Comparison of ENCODE assay signal across 24 cellular contexts in the genomic region with DNA sequence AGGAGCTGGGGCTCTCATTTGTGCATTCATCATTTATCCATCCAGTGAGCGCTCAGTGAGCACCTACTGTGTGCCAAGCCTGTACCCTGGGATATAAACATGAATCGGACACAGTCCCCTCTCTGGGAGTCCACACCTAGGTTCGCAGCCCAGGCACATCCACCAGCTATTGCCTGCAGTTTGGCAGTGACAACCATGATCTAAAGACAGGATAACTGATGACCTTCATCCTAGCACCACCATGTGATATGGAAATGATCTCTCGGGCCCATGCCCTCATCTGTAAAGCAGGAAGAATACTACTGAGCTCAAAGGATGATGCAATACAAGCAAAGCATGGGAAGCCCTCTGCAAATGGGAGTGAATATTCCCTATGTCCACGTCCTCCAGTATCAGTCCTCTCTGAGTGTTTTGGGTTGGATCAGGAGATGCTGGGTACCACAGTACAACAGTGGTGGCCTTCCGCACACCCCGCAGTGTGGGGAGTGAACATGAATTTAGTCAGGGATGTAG.
DNase-seq lines count a peak whose midpoint lies in the region; ATAC-seq, FAIRE-seq and TF ChIP-seq lines count a peak whose summit lies in the region.
"Had no signal": no experiment of that assay in that cellular context is flagged by ENCODE, and none has a peak within 500 bp of the region (broad histone marks: within the 10 kb centered on the region; RNA-seq: fewer than 3 reads in every experiment).

No MANE protein-coding gene starts in this region.

- no peak overlapping the region for H3K4me2 ChIP-seq in HepG2 (ENCODE audit: low read depth, low read length)
- H3K4me2 ChIP-seq in K562 (ENCODE audit: insufficient read depth, low read length) = no peak overlapping the region
- H3K4me2 ChIP-seq in PC-3 (ENCODE audit: low read length) = no peak overlapping the region
- no peak overlapping the region for H3K4me2 ChIP-seq in smooth muscle cell
- H3K4me2 ChIP-seq: A549; BLaER1 treated with 17β-estradiol and CSF1 and Interleukin-3, amounts not matched to agents 10 nM and 100 nM had no signal

- FAIRE-seq in HepG2 (lab: Jason Lieb, UNC) (no peak), K562 (lab: Jason Lieb, UNC) (no peak)
- FAIRE-seq: A549, D721Med, G401.6, GM12891, GM19239 had no signal

- in situ Hi-C loops in HepG2 (cut with HindIII; ENCODE audit: extremely low pct_ligation_motif_present, low pct_unique_long_range_greater_than_20kb) = no loop called here
- in situ Hi-C loops in K562 (cut with MboI) = no loop called here

- 89% methylated on average over 4 of the region's 7 CpGs for WGBS in HepG2 (ENCODE audit: low lambda C conversion rate)
- WGBS in right lobe of liver (ENCODE audit: insufficient coverage, low coverage, low lambda C conversion rate, missing lambda C conversion rate) = 40% methylated on average over 1 of the region's 7 CpGs
- 7% methylated on average over 6 of the region's 7 CpGs for WGBS in K562 (ENCODE audit: insufficient coverage, low coverage, missing lambda C conversion rate)
- 85% methylated on average over 7 of the region's 7 CpGs for WGBS in smooth muscle cell (ENCODE audit: low lambda C conversion rate)

- H3K27ac ChIP-seq in HepG2 (ENCODE audit: extremely low read length, insufficient read depth, low read length) (no peak overlapping the region), right lobe of liver (no peak overlapping the region), K562 (ENCODE audit: extremely low read depth, low read depth, low read length) (no peak overlapping the region), PC-3 (ENCODE audit: low read length) (no peak overlapping the region), smooth muscle cell (ENCODE audit: low read depth) (no peak overlapping the region)
- H3K27ac ChIP-seq: 22Rv1; A549; BLaER1 treated with 17β-estradiol and CSF1 and Interleukin-3, amounts not matched to agents 10 nM and 100 nM; C4-2B had no signal

- no peak for TF ChIP-seq POLR2A in HepG2 (IDR thresholded peaks at IDR 0.05; ENCODE audit: insufficient read depth in 1 of 2, low read depth in 2 of 2, low read length in 2 of 2)
- no peak for TF ChIP-seq POLR2A in right lobe of liver (IDR thresholded peaks at IDR 0.05)
- TF ChIP-seq POLR2A in K562 (conservative IDR thresholded peaks at IDR 0.05) = no peak

- H2AFZ ChIP-seq in HepG2 (ENCODE audit: low read length) (no peak overlapping the region), K562 (ENCODE audit: low read depth, low read length) (no peak overlapping the region), PC-3 (ENCODE audit: low read length) (no peak overlapping the region), smooth muscle cell (ENCODE audit: low read depth) (no peak overlapping the region)

- POLR2A ChIA-PET in HepG2 (lab: Yijun Ruan, JAX) = no interaction called here
- POLR2A ChIA-PET in K562 (lab: Yijun Ruan, JAX) = interaction anchor here (0.6 to 1.4 kb wide), 2 partner anchors 12 to 220 kb away, joined by 3 read pairs; no protein-coding TSS in a partner anchor
- POLR2A ChIA-PET in PC-3 (lab: Charles Lee; ENCODE audit: unreplicated experiment) = no interaction called here

- H3K36me3 ChIP-seq in HepG2 (replicated peaks in 1 of 2; ENCODE audit: control insufficient read depth in 1 of 2, insufficient read depth in 2 of 2, low read length in 2 of 2) = no peaks in the 10 kb centered on the region
- no peaks in the 10 kb centered on the region for H3K36me3 ChIP-seq in right lobe of liver
- H3K36me3 ChIP-seq in K562 (ENCODE audit: control insufficient read depth, insufficient read depth, low read length) = no peaks in the 10 kb centered on the region
- H3K36me3 ChIP-seq in PC-3 (ENCODE audit: low read depth, low read length) = no peaks in the 10 kb centered on the region
- no peaks in the 10 kb centered on the region for H3K36me3 ChIP-seq in smooth muscle cell (ENCODE audit: low read depth)

- peaks cover 8% of the 10 kb centered on the region for H3K4me1 Mint-ChIP-seq in T-helper 17 cell
- H3K4me1 Mint-ChIP-seq: B cell had no signal

- H4K20me1 ChIP-seq in HepG2 (ENCODE audit: insufficient read depth, low read length) = no peaks in the 10 kb centered on the region
- no peaks in the 10 kb centered on the region; the same call in 1 of the 2 replicates for H4K20me1 ChIP-seq in K562 (replicated peaks; ENCODE audit: control insufficient read depth, insufficient read depth, low read length)
- H4K20me1 ChIP-seq in PC-3 (ENCODE audit: low read length) = no peaks in the 10 kb centered on the region
- H4K20me1 ChIP-seq in smooth muscle cell (ENCODE audit: low read depth) = no peaks in the 10 kb centered on the region
- H4K20me1 ChIP-seq: BLaER1 treated with 17β-estradiol and CSF1 and Interleukin-3, amounts not matched to agents 10 nM and 100 nM had no signal

- TF ChIP-seq CTCF in HepG2 (CRISPR knock-in tag; IDR thresholded peaks at IDR 0.05) = no peak
- no peak for TF ChIP-seq CTCF in right lobe of liver (IDR thresholded peaks at IDR 0.05)
- no peak for TF ChIP-seq CTCF in K562 (IDR thresholded peaks at IDR 0.05 in 2 of 3, conservative IDR thresholded peaks at IDR 0.05 in 1 of 3; ENCODE audit: insufficient read depth in 2 of 3, low read depth in 1 of 3, low read length in 3 of 3)
- TF ChIP-seq CTCF in PC-3 (conservative IDR thresholded peaks at IDR 0.05; ENCODE audit: low read depth, low read length) = no peak
- TF ChIP-seq CTCF in smooth muscle cell (IDR thresholded peaks at IDR 0.05; ENCODE audit: borderline replicate concordance, insufficient read depth, poor library complexity, severe bottlenecking) = no peak

- peaks cover 3% of the 10 kb centered on the region for H3K36me3 Mint-ChIP-seq in T-helper 17 cell (ENCODE audit: low read depth)
- H3K36me3 Mint-ChIP-seq: CD8-positive, alpha-beta T cell had no signal

- CTCF ChIA-PET in HepG2 (lab: Yijun Ruan, JAX; ENCODE audit: low intra/inter-chr PET ratio, low total read pairs) = no interaction called here
- CTCF ChIA-PET in K562 (lab: Yijun Ruan, JAX; ENCODE audit: low intra/inter-chr PET ratio) = no interaction called here
- CTCF ChIA-PET in PC-3 (lab: Charles Lee) = no interaction called here

- H3K4me3 ChIP-seq in HepG2 (replicated peaks in 1 of 3; ENCODE audit: insufficient read depth in 1 of 3, low read depth in 2 of 3, low read length in 3 of 3) (no peak overlapping the region), right lobe of liver (no peak overlapping the region), K562 (no peak overlapping the region), PC-3 (ENCODE audit: low read length) (no peak overlapping the region), smooth muscle cell (no peak overlapping the region)
- H3K4me3 ChIP-seq: A549; BLaER1 treated with 17β-estradiol and CSF1 and Interleukin-3, amounts not matched to agents 10 nM and 100 nM had no signal

- H3F3A ChIP-seq in PC-3 (ENCODE audit: low read length, unreplicated experiment) (no peaks in the 10 kb centered on the region), smooth muscle cell (ENCODE audit: low read depth) (peaks cover 10% of the 10 kb centered on the region)

- peaks cover 29% of the 10 kb centered on the region for H3K27me3 Mint-ChIP-seq in T-helper 17 cell

- no peak for DNase-seq in HepG2 (ENCODE audit: low spot score)
- DNase-seq in right lobe of liver = no peak
- peak; percentile 23 for DNase-seq in SW480 (ENCODE audit: low spot score)
- no peak for DNase-seq in K562 (ENCODE audit: extremely low read depth in 1 of 4, low spot score in 3 of 4)
- DNase-seq in mesenteric fat pad (ENCODE audit: low spot score) = peak; percentile 28
- DNase-seq in PC-3 = no peak
- no peak for DNase-seq in T-helper 17 cell
- no peak for DNase-seq in smooth muscle cell (lab: John Stamatoyannopoulos, UW; ENCODE audit: unreplicated experiment)
- DNase-seq: AML-193; Caco-2; Calu3; CD4-positive, alpha-beta T cell; CD8-positive, alpha-beta T cell; DMS79 treated with DMSO at 0.1 percent for 48 hours; GF-D8 had no signal

- TF ChIP-seq RAD21 in HepG2 (CRISPR knock-in tag; IDR thresholded peaks at IDR 0.05) (no peak), K562 (CRISPR knock-in tag; conservative IDR thresholded peaks at IDR 0.05 in 1 of 2, IDR thresholded peaks at IDR 0.05 in 1 of 2) (no peak)

- H3K79me2 ChIP-seq in HepG2 (ENCODE audit: insufficient read depth, low read length) (no peaks in the 10 kb centered on the region), K562 (ENCODE audit: control insufficient read depth, insufficient read depth, low read length) (no peaks in the 10 kb centered on the region), PC-3 (ENCODE audit: low read length) (no peaks in the 10 kb centered on the region), smooth muscle cell (ENCODE audit: low read depth) (no peaks in the 10 kb centered on the region)

- BruUV-seq in HepG2 (replicated peaks; lab: Mats Ljungman, UMichigan) = no TSS peak
- no TSS peak for BruUV-seq in K562 (replicated peaks; lab: Mats Ljungman, UMichigan)
- no TSS peak for BruUV-seq in PC-3 (replicated peaks; lab: Mats Ljungman, UMichigan)

- no peak overlapping the region for H3K27ac Mint-ChIP-seq in T-helper 17 cell
- H3K27ac Mint-ChIP-seq: B cell; CD4-positive, alpha-beta T cell; CD8-positive, alpha-beta T cell had no signal

- H3K27me3 ChIP-seq in HepG2 (ENCODE audit: control insufficient read depth in 1 of 2, insufficient read depth in 2 of 2, low read length in 2 of 2) = no peaks in the 10 kb centered on the region
- no peaks in the 10 kb centered on the region for H3K27me3 ChIP-seq in right lobe of liver
- H3K27me3 ChIP-seq in K562 (ENCODE audit: control insufficient read depth in 2 of 2, insufficient read depth in 2 of 2, low read length in 2 of 2) = peaks cover 6 to 41% of the 10 kb centered on the region in 2 experiments; a peak in 4 of 5 replicates
- no peaks in the 10 kb centered on the region for H3K27me3 ChIP-seq in PC-3 (ENCODE audit: low read length)
- no peaks in the 10 kb centered on the region for H3K27me3 ChIP-seq in smooth muscle cell (ENCODE audit: low read depth)
- H3K27me3 ChIP-seq: BLaER1 treated with 17β-estradiol and CSF1 and Interleukin-3, amounts not matched to agents 10 nM and 100 nM had no signal

- no peak overlapping the region for H3K9ac ChIP-seq in HepG2 (ENCODE audit: insufficient read depth, low read depth, low read length)
- H3K9ac ChIP-seq in K562 (ENCODE audit: insufficient read depth in 1 of 2, low read depth in 2 of 2, low read length in 2 of 2) = no peak overlapping the region
- H3K9ac ChIP-seq in PC-3 (ENCODE audit: low read length) = no peak overlapping the region
- H3K9ac ChIP-seq in smooth muscle cell (ENCODE audit: low read depth) = no peak overlapping the region
- H3K9ac ChIP-seq: BLaER1 treated with 17β-estradiol and CSF1 and Interleukin-3, amounts not matched to agents 10 nM and 100 nM had no signal

- H3K4me1 ChIP-seq in HepG2 (ENCODE audit: insufficient read depth, low read length) (peaks cover 13% of the 10 kb centered on the region), right lobe of liver (no peaks in the 10 kb centered on the region), K562 (replicated peaks in 1 of 2; ENCODE audit: control insufficient read depth in 2 of 2, insufficient read depth in 2 of 2, low read length in 2 of 2) (no peaks in the 10 kb centered on the region; a peak in 1 of 5 replicates), PC-3 (ENCODE audit: insufficient read depth, low read length) (no peaks in the 10 kb centered on the region), smooth muscle cell (ENCODE audit: low read depth) (no peaks in the 10 kb centered on the region)
- H3K4me1 ChIP-seq: A549, Caco-2 had no signal

- H3K4me3 Mint-ChIP-seq in T-helper 17 cell = no peak overlapping the region
- H3K4me3 Mint-ChIP-seq: B cell; CD4-positive, alpha-beta T cell; CD8-positive, alpha-beta T cell had no signal

- H3K9me1 ChIP-seq in K562 (ENCODE audit: control insufficient read depth, insufficient read depth, low read length) = no peaks in the 10 kb centered on the region

- intact Hi-C loops in HepG2 (cut with micrococcal nuclease; ENCODE audit: unreplicated experiment) = no loop called here
- intact Hi-C loops in right lobe of liver (cut with DNase I) = no loop called here
- intact Hi-C loops in K562 (cut with micrococcal nuclease) = no loop called here
- intact Hi-C loops in PC-3 (cut with micrococcal nuclease) = no loop called here

- H3K9me3 ChIP-seq in HepG2 (ENCODE audit: low read length) (no peaks in the 10 kb centered on the region), right lobe of liver (peaks cover 0 to 3% (median 0%) of the 10 kb centered on the region in 4 donors), K562 (replicated peaks; ENCODE audit: control insufficient read depth, insufficient read depth, low read depth, low read length) (no peaks in the 10 kb centered on the region), PC-3 (ENCODE audit: low read length) (no peaks in the 10 kb centered on the region), T-helper 17 cell (ENCODE audit: control insufficient read depth, low read length, poor library complexity, severe bottlenecking) (no peaks in the 10 kb centered on the region), smooth muscle cell (replicated peaks; ENCODE audit: low read depth) (no peaks in the 10 kb centered on the region)
- H3K9me3 ChIP-seq: A549, Caco-2 had no signal

- TF ChIP-seq EP300 in HepG2 (IDR thresholded peaks at IDR 0.05; ENCODE audit: low read depth in 2 of 2, low read length in 2 of 2) (no peak), HepG2 (CRISPR knock-in tag; IDR thresholded peaks at IDR 0.05; ENCODE audit: borderline replicate concordance) (no peak), K562 (IDR thresholded peaks at IDR 0.05; ENCODE audit: low read length) (no peak)

- no peaks in the 10 kb centered on the region for H3K9me2 ChIP-seq in PC-3 (replicated peaks; ENCODE audit: low read length)

- ATAC-seq in HepG2 = no peak
- ATAC-seq in right lobe of liver = no peak
- ATAC-seq in K562 = peak; percentile 22; the same call in 2 of the 3 replicates
- no peak for ATAC-seq in PC-3
- no peak for ATAC-seq in T-helper 17 cell
- ATAC-seq: A549; CD8-positive, alpha-beta T cell had no signal

Comparison
In these comparisons a context has a peak if more than half of its experiments do, and no peak if none do; other contexts are left out.
1. DNase-seq: peak in SW480 (single experiment) and mesenteric fat pad (single experiment); none in HepG2 (single experiment), right lobe of liver (0 of 3), K562 (0 of 4), PC-3 (single experiment), T-helper 17 cell (0 of 3) and smooth muscle cell (single experiment).
2. Of the 241 proteins assayed by ChIP-seq in both HepG2 and K562: peak only in HepG2: CEBPB; only in K562: ESRRA, MEIS2 and ZKSCAN1; in both: CEBPG; in neither: 232; mixed calls (peak in some experiments, not most) for 4.